1 cellular context compared by ENCODE assay signal in the genomic region with DNA sequence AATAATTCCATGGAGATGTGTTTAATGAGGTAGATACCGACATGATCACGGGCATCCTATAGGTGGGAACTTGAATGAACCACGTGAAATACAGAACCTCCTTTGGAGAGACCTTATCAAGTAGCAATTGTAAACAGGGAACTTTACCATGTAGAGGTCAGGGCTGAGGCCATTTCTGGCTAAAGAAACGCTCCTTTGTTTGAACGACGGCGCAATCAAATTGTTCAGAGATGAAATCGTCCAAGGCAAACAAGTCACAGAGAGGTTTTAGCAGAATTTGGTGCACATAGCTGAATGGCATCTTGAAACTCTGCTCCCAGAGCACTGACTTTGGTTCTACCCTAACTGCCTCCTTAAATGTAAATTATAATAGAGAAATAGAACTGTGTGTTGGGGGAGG.
TF ChIP-seq lines count a peak whose summit lies in the region.

No MANE protein-coding gene starts in this region.

TF ChIP-seq in HepG2, 621 proteins besides CTCF, POLR2A, EP300 and RAD21 (continued from another document and continues in another):
- TF ChIP-seq NFKBIZ (CRISPR knock-in tag; IDR thresholded peaks at IDR 0.05) (peak; percentile 35; the same call in 1 of the 2 replicates), TOE1 (CRISPR knock-in tag; IDR thresholded peaks at IDR 0.05) (no peak), ZNF33A (CRISPR knock-in tag; IDR thresholded peaks at IDR 0.05; ENCODE audit: borderline replicate concordance) (no peak), SOX13 (IDR thresholded peaks at IDR 0.05) (peak; percentile 49; the same call in 1 of the 2 replicates), SOX13 (CRISPR knock-in tag; conservative IDR thresholded peaks at IDR 0.05 in 1 of 2, IDR thresholded peaks at IDR 0.05 in 1 of 2) (peak in 1 of 2 experiments; percentile 90; a peak in 2 of 4 replicates), ZFY (CRISPR knock-in tag; IDR thresholded peaks at IDR 0.05) (peak; percentile 12; the same call in 1 of the 2 replicates), RCOR2 (CRISPR knock-in tag; IDR thresholded peaks at IDR 0.05) (peak; percentile 63), STAT5B (CRISPR knock-in tag; IDR thresholded peaks at IDR 0.05) (no peak), FOXA3 (CRISPR knock-in tag; IDR thresholded peaks at IDR 0.05) (peak; percentile 96), CREM (IDR thresholded peaks at IDR 0.05) (peak; percentile 55; the same call in 1 of the 2 replicates), CREM (CRISPR knock-in tag; IDR thresholded peaks at IDR 0.05) (no peak), ZNF468 (CRISPR knock-in tag; IDR thresholded peaks at IDR 0.05) (no peak), DPF2 (CRISPR knock-in tag; IDR thresholded peaks at IDR 0.05; ENCODE audit: borderline replicate concordance, low read depth) (peak; percentile 72; the same call in 1 of the 2 replicates), SAP130 (CRISPR knock-in tag; IDR thresholded peaks at IDR 0.05; ENCODE audit: low read depth) (peak; percentile 73), FOXJ3 (CRISPR knock-in tag; IDR thresholded peaks at IDR 0.05; ENCODE audit: borderline replicate concordance) (peak; percentile 84; the same call in 1 of the 2 replicates), ZNF672 (CRISPR knock-in tag; IDR thresholded peaks at IDR 0.05) (no peak), PITX1 (CRISPR knock-in tag; IDR thresholded peaks at IDR 0.05) (peak; percentile 71), FOXK2 (IDR thresholded peaks at IDR 0.05) (peak; percentile 67; the same call in 1 of the 2 replicates), NBN (conservative IDR thresholded peaks at IDR 0.05) (no peak), PAX8 (CRISPR knock-in tag; IDR thresholded peaks at IDR 0.05; ENCODE audit: borderline replicate concordance) (no peak), STAG1 (CRISPR knock-in tag; IDR thresholded peaks at IDR 0.05) (no peak), ETV5 (CRISPR knock-in tag; IDR thresholded peaks at IDR 0.05; ENCODE audit: borderline replicate concordance) (peak; percentile 14; the same call in 1 of the 2 replicates), GATAD2A (CRISPR knock-in tag; IDR thresholded peaks at IDR 0.05) (peak; percentile 87), ZNF891 (CRISPR knock-in tag; IDR thresholded peaks at IDR 0.05) (no peak), NFKB2 (CRISPR knock-in tag; IDR thresholded peaks at IDR 0.05; ENCODE audit: borderline replicate concordance) (no peak), KLF16 (CRISPR knock-in tag; IDR thresholded peaks at IDR 0.05) (peak in 1 of 2 experiments; percentile 63; a peak in 1 of 4 replicates), NFATC3 (CRISPR knock-in tag; IDR thresholded peaks at IDR 0.05) (no peak), NR2C2 (CRISPR knock-in tag; IDR thresholded peaks at IDR 0.05; ENCODE audit: borderline replicate concordance) (peak; percentile 49; the same call in 1 of the 2 replicates), KAT8 (CRISPR knock-in tag; IDR thresholded peaks at IDR 0.05) (peak; percentile 66), CCDC6 (CRISPR knock-in tag; IDR thresholded peaks at IDR 0.05) (no peak), HNRNPK (IDR thresholded peaks at IDR 0.05; ENCODE audit: low read depth, low read length, poor library complexity, severe bottlenecking) (no peak), HDAC2 (CRISPR knock-in tag; IDR thresholded peaks at IDR 0.05) (peak; percentile 82; the same call in 1 of the 2 replicates), ELF3 (CRISPR knock-in tag; IDR thresholded peaks at IDR 0.05) (peak; percentile 64; the same call in 1 of the 2 replicates), DNMT3B (CRISPR knock-in tag; conservative IDR thresholded peaks at IDR 0.05) (no peak)
- TF ChIP-seq, protein P1, sequence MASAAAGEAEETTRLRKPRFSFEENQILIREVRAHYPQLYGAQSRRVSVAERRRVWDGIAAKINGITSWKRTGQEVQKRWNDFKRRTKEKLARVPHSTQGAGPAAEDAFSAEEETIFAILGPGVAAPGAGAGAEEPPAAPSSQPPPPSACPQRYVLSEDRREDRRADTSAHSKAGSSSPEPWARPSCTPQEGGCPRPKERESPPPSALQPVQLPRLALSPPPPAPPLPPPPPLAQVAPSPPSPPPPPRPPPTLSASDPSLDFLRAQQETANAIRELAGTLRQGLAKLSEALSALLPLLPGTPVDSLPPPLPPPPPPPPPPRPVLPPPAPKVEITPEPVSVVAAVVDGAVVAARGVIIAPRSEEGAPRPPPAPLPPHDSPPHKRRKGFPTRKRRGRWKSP (CRISPR knock-in tag; IDR thresholded peaks at IDR 0.05), result peak; percentile 82; the same call in 1 of the 2 replicates
- TF ChIP-seq, protein P2, sequence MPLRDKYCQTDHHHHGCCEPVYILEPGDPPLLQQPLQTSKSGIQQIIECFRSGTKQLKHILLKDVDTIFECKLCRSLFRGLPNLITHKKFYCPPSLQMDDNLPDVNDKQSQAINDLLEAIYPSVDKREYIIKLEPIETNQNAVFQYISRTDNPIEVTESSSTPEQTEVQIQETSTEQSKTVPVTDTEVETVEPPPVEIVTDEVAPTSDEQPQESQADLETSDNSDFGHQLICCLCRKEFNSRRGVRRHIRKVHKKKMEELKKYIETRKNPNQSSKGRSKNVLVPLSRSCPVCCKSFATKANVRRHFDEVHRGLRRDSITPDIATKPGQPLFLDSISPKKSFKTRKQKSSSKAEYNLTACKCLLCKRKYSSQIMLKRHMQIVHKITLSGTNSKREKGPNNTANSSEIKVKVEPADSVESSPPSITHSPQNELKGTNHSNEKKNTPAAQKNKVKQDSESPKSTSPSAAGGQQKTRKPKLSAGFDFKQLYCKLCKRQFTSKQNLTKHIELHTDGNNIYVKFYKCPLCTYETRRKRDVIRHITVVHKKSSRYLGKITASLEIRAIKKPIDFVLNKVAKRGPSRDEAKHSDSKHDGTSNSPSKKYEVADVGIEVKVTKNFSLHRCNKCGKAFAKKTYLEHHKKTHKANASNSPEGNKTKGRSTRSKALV (CRISPR knock-in tag; IDR thresholded peaks at IDR 0.05), result peak; percentile 65; the same call in 1 of the 2 replicates
- TF ChIP-seq, protein P3, sequence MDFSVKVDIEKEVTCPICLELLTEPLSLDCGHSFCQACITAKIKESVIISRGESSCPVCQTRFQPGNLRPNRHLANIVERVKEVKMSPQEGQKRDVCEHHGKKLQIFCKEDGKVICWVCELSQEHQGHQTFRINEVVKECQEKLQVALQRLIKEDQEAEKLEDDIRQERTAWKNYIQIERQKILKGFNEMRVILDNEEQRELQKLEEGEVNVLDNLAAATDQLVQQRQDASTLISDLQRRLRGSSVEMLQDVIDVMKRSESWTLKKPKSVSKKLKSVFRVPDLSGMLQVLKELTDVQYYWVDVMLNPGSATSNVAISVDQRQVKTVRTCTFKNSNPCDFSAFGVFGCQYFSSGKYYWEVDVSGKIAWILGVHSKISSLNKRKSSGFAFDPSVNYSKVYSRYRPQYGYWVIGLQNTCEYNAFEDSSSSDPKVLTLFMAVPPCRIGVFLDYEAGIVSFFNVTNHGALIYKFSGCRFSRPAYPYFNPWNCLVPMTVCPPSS (IDR thresholded peaks at IDR 0.05), result no peak
- TF ChIP-seq, protein P4, sequence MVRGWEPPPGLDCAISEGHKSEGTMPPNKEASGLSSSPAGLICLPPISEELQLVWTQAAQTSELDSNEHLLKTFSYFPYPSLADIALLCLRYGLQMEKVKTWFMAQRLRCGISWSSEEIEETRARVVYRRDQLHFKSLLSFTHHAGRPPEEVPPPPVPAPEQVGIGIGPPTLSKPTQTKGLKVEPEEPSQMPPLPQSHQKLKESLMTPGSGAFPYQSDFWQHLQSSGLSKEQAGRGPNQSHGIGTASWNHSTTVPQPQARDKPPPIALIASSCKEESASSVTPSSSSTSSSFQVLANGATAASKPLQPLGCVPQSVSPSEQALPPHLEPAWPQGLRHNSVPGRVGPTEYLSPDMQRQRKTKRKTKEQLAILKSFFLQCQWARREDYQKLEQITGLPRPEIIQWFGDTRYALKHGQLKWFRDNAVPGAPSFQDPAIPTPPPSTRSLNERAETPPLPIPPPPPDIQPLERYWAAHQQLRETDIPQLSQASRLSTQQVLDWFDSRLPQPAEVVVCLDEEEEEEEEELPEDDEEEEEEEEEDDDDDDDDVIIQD (CRISPR knock-in tag; IDR thresholded peaks at IDR 0.05; ENCODE audit: low read depth), result peak; percentile 80
- TF ChIP-seq, protein P5, sequence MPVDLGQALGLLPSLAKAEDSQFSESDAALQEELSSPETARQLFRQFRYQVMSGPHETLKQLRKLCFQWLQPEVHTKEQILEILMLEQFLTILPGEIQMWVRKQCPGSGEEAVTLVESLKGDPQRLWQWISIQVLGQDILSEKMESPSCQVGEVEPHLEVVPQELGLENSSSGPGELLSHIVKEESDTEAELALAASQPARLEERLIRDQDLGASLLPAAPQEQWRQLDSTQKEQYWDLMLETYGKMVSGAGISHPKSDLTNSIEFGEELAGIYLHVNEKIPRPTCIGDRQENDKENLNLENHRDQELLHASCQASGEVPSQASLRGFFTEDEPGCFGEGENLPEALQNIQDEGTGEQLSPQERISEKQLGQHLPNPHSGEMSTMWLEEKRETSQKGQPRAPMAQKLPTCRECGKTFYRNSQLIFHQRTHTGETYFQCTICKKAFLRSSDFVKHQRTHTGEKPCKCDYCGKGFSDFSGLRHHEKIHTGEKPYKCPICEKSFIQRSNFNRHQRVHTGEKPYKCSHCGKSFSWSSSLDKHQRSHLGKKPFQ (CRISPR knock-in tag; IDR thresholded peaks at IDR 0.05; ENCODE audit: insufficient replicate concordance), result peak; percentile 32
- TF ChIP-seq, protein P6, sequence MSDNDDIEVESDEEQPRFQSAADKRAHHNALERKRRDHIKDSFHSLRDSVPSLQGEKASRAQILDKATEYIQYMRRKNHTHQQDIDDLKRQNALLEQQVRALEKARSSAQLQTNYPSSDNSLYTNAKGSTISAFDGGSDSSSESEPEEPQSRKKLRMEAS (IDR thresholded peaks at IDR 0.05), result peak; percentile 60
- TF ChIP-seq, protein P7, sequence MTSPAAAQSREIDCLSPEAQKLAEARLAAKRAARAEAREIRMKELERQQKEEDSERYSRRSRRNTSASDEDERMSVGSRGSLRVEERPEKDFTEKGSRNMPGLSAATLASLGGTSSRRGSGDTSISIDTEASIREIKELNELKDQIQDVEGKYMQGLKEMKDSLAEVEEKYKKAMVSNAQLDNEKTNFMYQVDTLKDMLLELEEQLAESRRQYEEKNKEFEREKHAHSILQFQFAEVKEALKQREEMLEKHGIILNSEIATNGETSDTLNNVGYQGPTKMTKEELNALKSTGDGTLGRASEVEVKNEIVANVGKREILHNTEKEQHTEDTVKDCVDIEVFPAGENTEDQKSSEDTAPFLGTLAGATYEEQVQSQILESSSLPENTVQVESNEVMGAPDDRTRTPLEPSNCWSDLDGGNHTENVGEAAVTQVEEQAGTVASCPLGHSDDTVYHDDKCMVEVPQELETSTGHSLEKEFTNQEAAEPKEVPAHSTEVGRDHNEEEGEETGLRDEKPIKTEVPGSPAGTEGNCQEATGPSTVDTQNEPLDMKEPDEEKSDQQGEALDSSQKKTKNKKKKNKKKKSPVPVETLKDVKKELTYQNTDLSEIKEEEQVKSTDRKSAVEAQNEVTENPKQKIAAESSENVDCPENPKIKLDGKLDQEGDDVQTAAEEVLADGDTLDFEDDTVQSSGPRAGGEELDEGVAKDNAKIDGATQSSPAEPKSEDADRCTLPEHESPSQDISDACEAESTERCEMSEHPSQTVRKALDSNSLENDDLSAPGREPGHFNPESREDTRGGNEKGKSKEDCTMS (CRISPR knock-in tag; conservative IDR thresholded peaks at IDR 0.05), result no peak
- TF ChIP-seq, protein P8, sequence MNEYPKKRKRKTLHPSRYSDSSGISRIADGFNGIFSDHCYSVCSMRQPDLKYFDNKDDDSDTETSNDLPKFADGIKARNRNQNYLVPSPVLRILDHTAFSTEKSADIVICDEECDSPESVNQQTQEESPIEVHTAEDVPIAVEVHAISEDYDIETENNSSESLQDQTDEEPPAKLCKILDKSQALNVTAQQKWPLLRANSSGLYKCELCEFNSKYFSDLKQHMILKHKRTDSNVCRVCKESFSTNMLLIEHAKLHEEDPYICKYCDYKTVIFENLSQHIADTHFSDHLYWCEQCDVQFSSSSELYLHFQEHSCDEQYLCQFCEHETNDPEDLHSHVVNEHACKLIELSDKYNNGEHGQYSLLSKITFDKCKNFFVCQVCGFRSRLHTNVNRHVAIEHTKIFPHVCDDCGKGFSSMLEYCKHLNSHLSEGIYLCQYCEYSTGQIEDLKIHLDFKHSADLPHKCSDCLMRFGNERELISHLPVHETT (CRISPR knock-in tag; conservative IDR thresholded peaks at IDR 0.05), result 0 out of 2 replicates have a peak, but pooled peaks have one; percentile 40
- TF ChIP-seq, protein P9, sequence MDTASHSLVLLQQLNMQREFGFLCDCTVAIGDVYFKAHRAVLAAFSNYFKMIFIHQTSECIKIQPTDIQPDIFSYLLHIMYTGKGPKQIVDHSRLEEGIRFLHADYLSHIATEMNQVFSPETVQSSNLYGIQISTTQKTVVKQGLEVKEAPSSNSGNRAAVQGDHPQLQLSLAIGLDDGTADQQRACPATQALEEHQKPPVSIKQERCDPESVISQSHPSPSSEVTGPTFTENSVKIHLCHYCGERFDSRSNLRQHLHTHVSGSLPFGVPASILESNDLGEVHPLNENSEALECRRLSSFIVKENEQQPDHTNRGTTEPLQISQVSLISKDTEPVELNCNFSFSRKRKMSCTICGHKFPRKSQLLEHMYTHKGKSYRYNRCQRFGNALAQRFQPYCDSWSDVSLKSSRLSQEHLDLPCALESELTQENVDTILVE (CRISPR knock-in tag; IDR thresholded peaks at IDR 0.05), result peak; percentile 50; the same call in 1 of the 2 replicates
- TF ChIP-seq, protein P10, sequence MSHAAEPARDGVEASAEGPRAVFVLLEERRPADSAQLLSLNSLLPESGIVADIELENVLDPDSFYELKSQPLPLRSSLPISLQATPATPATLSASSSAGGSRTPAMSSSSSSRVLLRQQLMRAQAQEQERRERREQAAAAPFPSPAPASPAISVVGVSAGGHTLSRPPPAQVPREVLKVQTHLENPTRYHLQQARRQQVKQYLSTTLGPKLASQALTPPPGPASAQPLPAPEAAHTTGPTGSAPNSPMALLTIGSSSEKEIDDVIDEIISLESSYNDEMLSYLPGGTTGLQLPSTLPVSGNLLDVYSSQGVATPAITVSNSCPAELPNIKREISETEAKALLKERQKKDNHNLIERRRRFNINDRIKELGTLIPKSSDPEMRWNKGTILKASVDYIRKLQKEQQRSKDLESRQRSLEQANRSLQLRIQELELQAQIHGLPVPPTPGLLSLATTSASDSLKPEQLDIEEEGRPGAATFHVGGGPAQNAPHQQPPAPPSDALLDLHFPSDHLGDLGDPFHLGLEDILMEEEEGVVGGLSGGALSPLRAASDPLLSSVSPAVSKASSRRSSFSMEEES (CRISPR knock-in tag; IDR thresholded peaks at IDR 0.05), result peak; percentile 65
- TF ChIP-seq, protein P11, sequence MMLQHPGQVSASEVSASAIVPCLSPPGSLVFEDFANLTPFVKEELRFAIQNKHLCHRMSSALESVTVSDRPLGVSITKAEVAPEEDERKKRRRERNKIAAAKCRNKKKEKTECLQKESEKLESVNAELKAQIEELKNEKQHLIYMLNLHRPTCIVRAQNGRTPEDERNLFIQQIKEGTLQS (CRISPR knock-in tag; IDR thresholded peaks at IDR 0.05), result peak; percentile 48; the same call in 1 of the 2 replicates
